11 cellular contexts compared by ENCODE assay signal in genomic region chr6:6713660-6714446, GRCh38.
DNase-seq lines count a peak whose midpoint lies in the region; ATAC-seq, FAIRE-seq and TF ChIP-seq lines count a peak whose summit lies in the region.
"Had no signal": no experiment of that assay in that cellular context is flagged by ENCODE, and none has a peak within 500 bp of the region (broad histone marks: within the 10 kb centered on the region; RNA-seq: fewer than 3 reads in every experiment).

No MANE protein-coding gene starts in this region.

- dilution Hi-C loops in keratinocyte (cut with MboI; ENCODE audit: extremely low pct_ligation_motif_present, low sequenced_read_pairs), result no loop called here

- FAIRE-seq in keratinocyte (lab: Jason Lieb, UNC), result peak; percentile 51

- no peaks in the 10 kb centered on the region for H3K27me3 ChIP-seq in SK-N-SH (ENCODE audit: insufficient read depth)
- H3K27me3 ChIP-seq in keratinocyte (ENCODE audit: control insufficient read depth, extremely low read depth, insufficient read depth, low read length), result no peaks in the 10 kb centered on the region
- no peaks in the 10 kb centered on the region for H3K27me3 ChIP-seq in suprapubic skin

- no peak overlapping the region for H3K9ac ChIP-seq in SK-N-SH
- no peak overlapping the region for H3K9ac ChIP-seq in keratinocyte (ENCODE audit: control insufficient read depth, extremely low read depth, insufficient read depth, low read length)

- CTCF ChIA-PET in SK-N-SH (lab: Yijun Ruan, JAX), result interaction anchor here (1.2 to 1.4 kb wide), 3 partner anchors 10 to 38 kb away, joined by 3 to 7 read pairs (median 3); no protein-coding TSS in a partner anchor

- H3K9me2 ChIP-seq in SK-N-SH, result no peaks in the 10 kb centered on the region

- no peak for ATAC-seq in SK-N-SH treated with all-trans-retinoic acid at 6 μM for 48 hours
- ATAC-seq in HG02623 (IDR thresholded peaks at IDR 0.05; ENCODE audit: unreplicated experiment), result no peak

- TF ChIP-seq RAD21 in SK-N-SH (IDR thresholded peaks at IDR 0.05; ENCODE audit: low read length), result no peak

- no peak for TF ChIP-seq POLR2A in suprapubic skin (IDR thresholded peaks at IDR 0.05)

- no peak for TF ChIP-seq CTCF in SK-N-SH (IDR thresholded peaks at IDR 0.05)
- TF ChIP-seq CTCF in keratinocyte (optimal IDR thresholded peaks at IDR 0.05 in 1 of 3, IDR thresholded peaks at IDR 0.05 in 1 of 3, conservative IDR thresholded peaks at IDR 0.05 in 1 of 3; ENCODE audit: extremely low read depth in 1 of 3, insufficient read depth in 2 of 3, low read length in 3 of 3), result no peak
- no peak for TF ChIP-seq CTCF in suprapubic skin (IDR thresholded peaks at IDR 0.05)

- no peak overlapping the region for H2AFZ ChIP-seq in SK-N-SH (ENCODE audit: low read depth)
- no peak overlapping the region for H2AFZ ChIP-seq in keratinocyte (ENCODE audit: control insufficient read depth, low read length)

- H4K20me1 ChIP-seq in SK-N-SH (ENCODE audit: insufficient read depth) (no peaks in the 10 kb centered on the region), keratinocyte (ENCODE audit: control insufficient read depth, extremely low read depth, insufficient read depth, low read length) (no peaks in the 10 kb centered on the region)

- H3K9me3 ChIP-seq in SK-N-SH (no peaks in the 10 kb centered on the region), keratinocyte (ENCODE audit: control insufficient read depth, low read depth, low read length) (no peaks in the 10 kb centered on the region), suprapubic skin (no peaks in the 10 kb centered on the region)

- H3K4me2 ChIP-seq in SK-N-SH (no peak overlapping the region), keratinocyte (ENCODE audit: control insufficient read depth, extremely low read depth, insufficient read depth, low read depth, low read length) (no peak overlapping the region)

- no peaks in the 10 kb centered on the region for H3F3A ChIP-seq in SK-N-SH (replicated peaks; ENCODE audit: insufficient read depth)

- H3K36me3 ChIP-seq in SK-N-SH (replicated peaks in 1 of 2; ENCODE audit: control insufficient read depth in 1 of 2, insufficient read depth in 2 of 2, low read length in 1 of 2) (no peaks in the 10 kb centered on the region), keratinocyte (ENCODE audit: control insufficient read depth in 2 of 2, extremely low read depth in 1 of 2, insufficient read depth in 2 of 2, low read length in 2 of 2) (no peaks in the 10 kb centered on the region), suprapubic skin (no peaks in the 10 kb centered on the region)

- peak; percentile 26 for DNase-seq in SK-N-SH
- DNase-seq in amniotic epithelial cell (ENCODE audit: low read depth), result peak; percentile 55
- no peak for DNase-seq in keratinocyte (ENCODE audit: low read depth, low spot score)
- DNase-seq in suprapubic skin (ENCODE audit: low spot score in 2 of 2), result no peak
- no peak for DNase-seq in activated effector memory CD4-positive, alpha-beta T cell treated with Interleukin-2 at 50 U/mL for 16 hours
- no peak for DNase-seq in germinal center (ENCODE audit: low spot score)
- DNase-seq: activated effector memory CD4-positive, alpha-beta T cell treated with anti-CD3 and anti-CD28 coated beads, Interleukin-2, amount 50 U/mL, for 16 hours; cortex of kidney; NCI-H2081 treated with DMSO at 0.1 percent for 48 hours had no signal

- H3K9me1 ChIP-seq in keratinocyte (ENCODE audit: control insufficient read depth, extremely low read depth, insufficient read depth, low read length), result no peaks in the 10 kb centered on the region

- H3K79me2 ChIP-seq in SK-N-SH (ENCODE audit: insufficient read depth) (no peaks in the 10 kb centered on the region), keratinocyte (ENCODE audit: control insufficient read depth, insufficient read depth, low read length) (no peaks in the 10 kb centered on the region)

- no peak overlapping the region for H3K27ac ChIP-seq in SK-N-SH (ENCODE audit: low read depth in 2 of 2, low read length in 1 of 2)
- no peak overlapping the region for H3K27ac ChIP-seq in keratinocyte (ENCODE audit: control insufficient read depth, insufficient read depth, low read length)
- H3K27ac ChIP-seq in suprapubic skin, result peak overlapping the region; percentile 66

- no peak for TF ChIP-seq EP300 in SK-N-SH (IDR thresholded peaks at IDR 0.05; ENCODE audit: borderline replicate concordance in 1 of 2, low read depth in 1 of 2, low read length in 1 of 2)
- TF ChIP-seq EP300 in suprapubic skin (IDR thresholded peaks at IDR 0.05), result no peak

- H3K4me3 ChIP-seq in SK-N-SH (ENCODE audit: low read depth in 2 of 2, low read length in 1 of 2) (no peak overlapping the region), keratinocyte (ENCODE audit: control insufficient read depth in 2 of 3, extremely low read depth in 1 of 3, insufficient read depth in 2 of 3, low read depth in 1 of 3, low read length in 3 of 3) (no peak overlapping the region), suprapubic skin (no peak overlapping the region)

- H3K4me1 ChIP-seq in SK-N-SH (ENCODE audit: control insufficient read depth in 1 of 2, insufficient read depth in 2 of 2, low read depth in 1 of 2, low read length in 1 of 2) (no peaks in the 10 kb centered on the region; a peak in 1 of 4 replicates), keratinocyte (ENCODE audit: control insufficient read depth, extremely low read depth, insufficient read depth, low read length) (peaks cover 25% of the 10 kb centered on the region), suprapubic skin (peaks cover 39% of the 10 kb centered on the region)

- WGBS in SK-N-SH (ENCODE audit: low lambda C conversion rate), result 65% methylated on average over 15 of the region's 20 CpGs
- 65% methylated on average over 20 of the region's 20 CpGs for WGBS in suprapubic skin

- POLR2A ChIA-PET in SK-N-SH (lab: Yijun Ruan, JAX), result no interaction called here

TF ChIP-seq in SK-N-SH, 30 proteins besides CTCF, POLR2A, EP300 and RAD21:
- TF ChIP-seq FOXJ3 (CRISPR knock-in tag; IDR thresholded peaks at IDR 0.05), result no peak
- no peak for TF ChIP-seq YY1 (IDR thresholded peaks at IDR 0.05; ENCODE audit: low read depth)
- no peak for TF ChIP-seq MXI1 (IDR thresholded peaks at IDR 0.05; ENCODE audit: low read depth, low read length)
- no peak for TF ChIP-seq TEAD4 (IDR thresholded peaks at IDR 0.05; ENCODE audit: borderline replicate concordance, insufficient read depth)
- TF ChIP-seq JUND (IDR thresholded peaks at IDR 0.05), result no peak
- no peak for TF ChIP-seq NFIC (IDR thresholded peaks at IDR 0.05; ENCODE audit: borderline replicate concordance)
- no peak for TF ChIP-seq PBX3 (IDR thresholded peaks at IDR 0.05)
- no peak for TF ChIP-seq SIN3A (IDR thresholded peaks at IDR 0.05; ENCODE audit: borderline replicate concordance, low read depth, low read length)
- TF ChIP-seq ELF1 (IDR thresholded peaks at IDR 0.05), result no peak
- TF ChIP-seq GATA2 (CRISPR knock-in tag; IDR thresholded peaks at IDR 0.05), result no peak

TF ChIP-seq in SK-N-SH treated with all-trans-retinoic acid at 6 μM for 48 hours, 23 proteins besides CTCF, POLR2A, EP300 and RAD21 (continues in another document):
- no peak for TF ChIP-seq CREB5 (CRISPR knock-in tag; IDR thresholded peaks at IDR 0.05; ENCODE audit: low read depth)
- no peak for TF ChIP-seq ZFP30 (CRISPR knock-in tag; IDR thresholded peaks at IDR 0.05)
- TF ChIP-seq ISL1 (CRISPR knock-in tag; IDR thresholded peaks at IDR 0.05), result no peak
- TF ChIP-seq PPARA (CRISPR knock-in tag; IDR thresholded peaks at IDR 0.05; ENCODE audit: borderline replicate concordance), result no peak
- no peak for TF ChIP-seq ZFP3 (CRISPR knock-in tag; IDR thresholded peaks at IDR 0.05)
- no peak for TF ChIP-seq RARB (CRISPR knock-in tag; IDR thresholded peaks at IDR 0.05)
- TF ChIP-seq PATZ1 (CRISPR knock-in tag; IDR thresholded peaks at IDR 0.05; ENCODE audit: borderline replicate concordance), result no peak
- no peak for TF ChIP-seq ARNTL (CRISPR knock-in tag; IDR thresholded peaks at IDR 0.05; ENCODE audit: borderline replicate concordance, low read depth)
- no peak for TF ChIP-seq CSDC2 (CRISPR knock-in tag; IDR thresholded peaks at IDR 0.05)
- no peak for TF ChIP-seq CSRNP3 (CRISPR knock-in tag; IDR thresholded peaks at IDR 0.05)

Comparison
In these comparisons a context has a peak if more than half of its experiments do, and no peak if none do; other contexts are left out.
1. DNase-seq: peak in SK-N-SH (single experiment) and amniotic epithelial cell (single experiment); none in keratinocyte (single experiment), suprapubic skin (0 of 2), activated effector memory CD4-positive, alpha-beta T cell treated with Interleukin-2 at 50 U/mL for 16 hours (single experiment) and germinal center (single experiment).